Comparison of ENCODE assay signal across 1 cellular context in genomic region chr17:73396429-73397277, GRCh38.
TF ChIP-seq lines count a peak whose summit lies in the region.

No MANE protein-coding gene starts in this region.

TF ChIP-seq in IMR-90, 13 proteins besides CTCF, POLR2A, EP300 and RAD21 (continued from another document):
- TF ChIP-seq, protein P1, sequence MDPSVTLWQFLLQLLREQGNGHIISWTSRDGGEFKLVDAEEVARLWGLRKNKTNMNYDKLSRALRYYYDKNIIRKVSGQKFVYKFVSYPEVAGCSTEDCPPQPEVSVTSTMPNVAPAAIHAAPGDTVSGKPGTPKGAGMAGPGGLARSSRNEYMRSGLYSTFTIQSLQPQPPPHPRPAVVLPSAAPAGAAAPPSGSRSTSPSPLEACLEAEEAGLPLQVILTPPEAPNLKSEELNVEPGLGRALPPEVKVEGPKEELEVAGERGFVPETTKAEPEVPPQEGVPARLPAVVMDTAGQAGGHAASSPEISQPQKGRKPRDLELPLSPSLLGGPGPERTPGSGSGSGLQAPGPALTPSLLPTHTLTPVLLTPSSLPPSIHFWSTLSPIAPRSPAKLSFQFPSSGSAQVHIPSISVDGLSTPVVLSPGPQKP (IDR thresholded peaks at IDR 0.05; ENCODE audit: borderline replicate concordance, low read depth, low read length), result no peak
- TF ChIP-seq CHD1 (IDR thresholded peaks at IDR 0.05; ENCODE audit: low read depth, low read length) (no peak), MXI1 (IDR thresholded peaks at IDR 0.05; ENCODE audit: borderline replicate concordance, low read depth, low read length) (no peak), RCOR1 (IDR thresholded peaks at IDR 0.05; ENCODE audit: insufficient replicate concordance, low read length) (no peak), MAZ (IDR thresholded peaks at IDR 0.05; ENCODE audit: borderline replicate concordance, low read depth, low read length) (no peak)
